ENCODE assay signal across 1 cellular context in the genomic region with DNA sequence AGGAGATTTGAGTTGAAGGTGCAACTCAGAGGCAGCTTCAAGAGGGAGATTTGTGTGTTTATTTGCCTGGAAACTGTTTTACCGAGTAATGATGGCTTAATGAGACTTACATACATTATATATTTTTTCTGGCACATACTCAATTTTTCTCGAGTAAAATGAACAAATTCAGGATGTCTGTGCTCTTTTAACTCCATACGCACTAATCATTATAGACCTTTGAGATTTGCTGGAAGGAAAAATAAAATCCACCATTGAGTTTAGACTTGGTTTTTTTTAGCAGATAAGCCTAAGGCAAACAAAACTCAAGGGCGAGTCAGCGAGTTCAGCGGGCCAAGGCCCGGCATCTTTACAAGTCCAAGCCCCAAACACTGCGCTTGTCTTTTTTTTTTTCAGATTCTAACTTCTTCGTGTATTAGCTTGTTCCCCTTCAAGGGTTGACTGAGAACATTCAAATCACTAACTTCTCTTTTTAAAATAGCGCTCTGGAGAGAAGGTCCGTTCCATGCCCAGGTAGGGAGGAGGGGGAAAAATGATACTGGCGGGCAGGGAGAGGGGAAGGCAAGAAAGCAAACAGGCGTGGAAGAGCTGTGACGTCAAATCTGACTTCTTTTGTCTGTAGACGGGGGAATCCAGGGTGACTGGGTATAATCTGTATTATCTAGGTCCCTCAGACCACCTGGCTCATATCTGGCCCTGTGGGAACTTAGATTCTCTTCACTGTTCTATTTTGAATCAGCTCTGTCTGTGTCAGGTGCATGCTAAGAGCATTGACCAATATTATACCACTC.
TF ChIP-seq lines count a peak whose summit lies in the region.

No MANE protein-coding gene starts in this region.

TF ChIP-seq in HepG2, 621 proteins besides CTCF, POLR2A, EP300 and RAD21 (continued from another document):
- 0 out of 2 replicates have a peak, but pooled peaks have one; percentile 14 for TF ChIP-seq ATF2 (CRISPR knock-in tag; IDR thresholded peaks at IDR 0.05)
- TF ChIP-seq, protein P1, sequence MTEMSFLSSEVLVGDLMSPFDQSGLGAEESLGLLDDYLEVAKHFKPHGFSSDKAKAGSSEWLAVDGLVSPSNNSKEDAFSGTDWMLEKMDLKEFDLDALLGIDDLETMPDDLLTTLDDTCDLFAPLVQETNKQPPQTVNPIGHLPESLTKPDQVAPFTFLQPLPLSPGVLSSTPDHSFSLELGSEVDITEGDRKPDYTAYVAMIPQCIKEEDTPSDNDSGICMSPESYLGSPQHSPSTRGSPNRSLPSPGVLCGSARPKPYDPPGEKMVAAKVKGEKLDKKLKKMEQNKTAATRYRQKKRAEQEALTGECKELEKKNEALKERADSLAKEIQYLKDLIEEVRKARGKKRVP (CRISPR knock-in tag; IDR thresholded peaks at IDR 0.05): no peak
- no peak for TF ChIP-seq ZKSCAN8 (CRISPR knock-in tag; IDR thresholded peaks at IDR 0.05; ENCODE audit: borderline replicate concordance)
- TF ChIP-seq ZNF10 (CRISPR knock-in tag; IDR thresholded peaks at IDR 0.05; ENCODE audit: borderline replicate concordance, low read depth): no peak
- TF ChIP-seq RXRB (CRISPR knock-in tag; IDR thresholded peaks at IDR 0.05; ENCODE audit: borderline replicate concordance): peak; percentile 82
- no peak for TF ChIP-seq ZBTB7B (CRISPR knock-in tag; IDR thresholded peaks at IDR 0.05)
- no peak for TF ChIP-seq ZNF7 (CRISPR knock-in tag; IDR thresholded peaks at IDR 0.05)
- no peak for TF ChIP-seq ZNF282 (IDR thresholded peaks at IDR 0.05; ENCODE audit: partially characterized antibody)
- TF ChIP-seq ZNF792 (CRISPR knock-in tag; IDR thresholded peaks at IDR 0.05): no peak
- no peak for TF ChIP-seq KAT2B (IDR thresholded peaks at IDR 0.05; ENCODE audit: borderline replicate concordance, low read depth, low read length)
- no peak for TF ChIP-seq ADNP (CRISPR knock-in tag; IDR thresholded peaks at IDR 0.05)
- TF ChIP-seq SAFB2 (CRISPR knock-in tag; IDR thresholded peaks at IDR 0.05; ENCODE audit: borderline replicate concordance, low read depth): no peak
- TF ChIP-seq ZNF691 (CRISPR knock-in tag; IDR thresholded peaks at IDR 0.05; ENCODE audit: borderline replicate concordance, low read depth): no peak
- TF ChIP-seq ATF7-NPFF (CRISPR knock-in tag; IDR thresholded peaks at IDR 0.05; ENCODE audit: low read depth): no peak
- TF ChIP-seq KDM1A (CRISPR knock-in tag; IDR thresholded peaks at IDR 0.05): no peak
- TF ChIP-seq FOXK2 (IDR thresholded peaks at IDR 0.05): no peak
- 0 out of 2 replicates have a peak, but pooled peaks have one; percentile 24 for TF ChIP-seq ZNF556 (CRISPR knock-in tag; IDR thresholded peaks at IDR 0.05; ENCODE audit: borderline replicate concordance)
- no peak for TF ChIP-seq ZSCAN30 (CRISPR knock-in tag; IDR thresholded peaks at IDR 0.05)
